ENCODE assay signal across 24 cellular contexts in genomic region chr1:52060822-52061221, GRCh38. TPM values are rescaled to one million over a fixed set of nuclear protein-coding genes. Genes with fewer than 3 reads are reported as not detected.
DNase-seq lines count a peak whose midpoint lies in the region; ATAC-seq, FAIRE-seq and TF ChIP-seq lines count a peak whose summit lies in the region.
"Had no signal": no experiment of that assay in that cellular context is flagged by ENCODE, and none has a peak within 500 bp of the region (broad histone marks: within the 10 kb centered on the region; RNA-seq: fewer than 3 reads in every experiment).

No MANE protein-coding gene starts in this region.

- no peak for FAIRE-seq in K562 (lab: Jason Lieb, UNC)
- FAIRE-seq: A204.1, G401.6, GM12891, GM19239 had no signal

- ATAC-seq in DND-41 (ENCODE audit: insufficient read depth, low read depth) (no peak), GM23338 (no peak), K562 (no peak), T-helper 17 cell (no peak)

- no peak for TF ChIP-seq CTCF in DND-41 (IDR thresholded peaks at IDR 0.05; ENCODE audit: borderline replicate concordance, extremely low read depth, low read length, poor library complexity, severe bottlenecking)
- no peak for TF ChIP-seq CTCF in GM23338 (conservative IDR thresholded peaks at IDR 0.05; ENCODE audit: low read depth in 2 of 2)
- TF ChIP-seq CTCF in K562 (IDR thresholded peaks at IDR 0.05 in 2 of 3, conservative IDR thresholded peaks at IDR 0.05 in 1 of 3; ENCODE audit: insufficient read depth in 2 of 3, low read depth in 1 of 3, low read length in 3 of 3) = no peak

- H4K20me1 ChIP-seq in DND-41 (ENCODE audit: insufficient read depth, low read length) = no peaks in the 10 kb centered on the region
- H4K20me1 ChIP-seq in GM23338 (replicated peaks; ENCODE audit: insufficient read depth) = peaks cover 26% of the 10 kb centered on the region
- H4K20me1 ChIP-seq in K562 (replicated peaks; ENCODE audit: control insufficient read depth, insufficient read depth, low read length) = no peaks in the 10 kb centered on the region

- H3K27me3 ChIP-seq in DND-41 (ENCODE audit: insufficient read depth, low read length, poor library complexity) = no peaks in the 10 kb centered on the region
- H3K27me3 ChIP-seq in GM23338 (ENCODE audit: insufficient read depth) = no peaks in the 10 kb centered on the region
- no peaks in the 10 kb centered on the region; a peak in 1 of 5 replicates for H3K27me3 ChIP-seq in K562 (ENCODE audit: control insufficient read depth in 2 of 2, insufficient read depth in 2 of 2, low read length in 2 of 2)
- H3K27me3 ChIP-seq: BE2C, BLaER1 had no signal

- CTCF ChIA-PET in K562 (lab: Yijun Ruan, JAX; ENCODE audit: low intra/inter-chr PET ratio) = no interaction called here

- H3K9me3 Mint-ChIP-seq in GM23338 = no peaks in the 10 kb centered on the region
- H3K9me3 Mint-ChIP-seq: CD14-positive monocyte; CD4-positive, alpha-beta memory T cell; CD4-positive, CD25-positive, alpha-beta regulatory T cell; CD8-positive, alpha-beta memory T cell had no signal

- H3K9me2 ChIP-seq in GM23338 (ENCODE audit: insufficient read depth) = no peaks in the 10 kb centered on the region

- H3F3A ChIP-seq in GM23338 (replicated peaks; ENCODE audit: low read depth) = no peaks in the 10 kb centered on the region

- TF ChIP-seq RAD21 in K562 (CRISPR knock-in tag; conservative IDR thresholded peaks at IDR 0.05 in 1 of 2, IDR thresholded peaks at IDR 0.05 in 1 of 2) = no peak

- H3K9ac ChIP-seq in DND-41 (ENCODE audit: low read depth, low read length) = no peak overlapping the region
- no peak overlapping the region for H3K9ac ChIP-seq in K562 (ENCODE audit: insufficient read depth in 1 of 2, low read depth in 2 of 2, low read length in 2 of 2)
- H3K9ac ChIP-seq: BLaER1 had no signal

- TF ChIP-seq POLR2A in K562 (conservative IDR thresholded peaks at IDR 0.05) = no peak

- 97% methylated on average over 4 of the region's 4 CpGs for WGBS in K562 (ENCODE audit: insufficient coverage, low coverage, missing lambda C conversion rate)

- TF ChIP-seq EP300 in K562 (IDR thresholded peaks at IDR 0.05; ENCODE audit: low read length) = no peak

- POLR2A ChIA-PET in K562 (lab: Yijun Ruan, JAX) = interaction anchor here (0.6 to 2.3 kb wide), 7 partner anchors 11 to 185 kb away, joined by 3 to 12 read pairs (median 3); no protein-coding TSS in a partner anchor

- H3K4me1 Mint-ChIP-seq in GM23338 (peaks cover 17% of the 10 kb centered on the region), T-helper 17 cell (peaks cover 34% of the 10 kb centered on the region)

- H3K27ac ChIP-seq in DND-41 (ENCODE audit: low read length) = peak overlapping the region; percentile 98
- peak overlapping the region; percentile 15; the same call in 1 of the 2 replicates for H3K27ac ChIP-seq in GM23338 (ENCODE audit: low read depth)
- no peak overlapping the region for H3K27ac ChIP-seq in K562 (ENCODE audit: extremely low read depth, low read depth, low read length)
- H3K27ac ChIP-seq: BLaER1 had no signal

- no peak overlapping the region for H2AFZ ChIP-seq in DND-41 (ENCODE audit: low read depth, low read length)
- H2AFZ ChIP-seq in GM23338 = no peak overlapping the region
- H2AFZ ChIP-seq in K562 (ENCODE audit: low read depth, low read length) = no peak overlapping the region

- in situ Hi-C loops in K562 (cut with MboI) = no loop called here

- H3K79me2 ChIP-seq in DND-41 (ENCODE audit: insufficient read depth, low read length) (peaks cover 81% of the 10 kb centered on the region), GM23338 (replicated peaks; ENCODE audit: insufficient read depth) (peaks cover 84% of the 10 kb centered on the region), K562 (ENCODE audit: control insufficient read depth, insufficient read depth, low read length) (peaks cover 64% of the 10 kb centered on the region)

- H3K27me3 Mint-ChIP-seq in GM23338 (ENCODE audit: insufficient read depth, low read depth, poor library complexity) = peaks cover 5% of the 10 kb centered on the region
- no peaks in the 10 kb centered on the region for H3K27me3 Mint-ChIP-seq in T-helper 17 cell
- H3K27me3 Mint-ChIP-seq: CD4-positive, alpha-beta memory T cell; CD4-positive, CD25-positive, alpha-beta regulatory T cell; CD8-positive, alpha-beta memory T cell had no signal

- H3K9me3 ChIP-seq in DND-41 (ENCODE audit: insufficient read depth, low read length, severe bottlenecking) = no peaks in the 10 kb centered on the region
- no peaks in the 10 kb centered on the region for H3K9me3 ChIP-seq in K562 (replicated peaks; ENCODE audit: control insufficient read depth, insufficient read depth, low read depth, low read length)
- H3K9me3 ChIP-seq in T-helper 17 cell (ENCODE audit: control insufficient read depth, low read length, poor library complexity, severe bottlenecking) = no peaks in the 10 kb centered on the region
- H3K9me3 ChIP-seq: BE2C, BLaER1 had no signal

- H3K4me2 ChIP-seq in DND-41 (ENCODE audit: insufficient read depth, low read length) = no peak overlapping the region
- H3K4me2 ChIP-seq in GM23338 = no peak overlapping the region
- H3K4me2 ChIP-seq in K562 (ENCODE audit: insufficient read depth, low read length) = no peak overlapping the region
- H3K4me2 ChIP-seq: BLaER1 had no signal

- H3K4me1 ChIP-seq in DND-41 (ENCODE audit: insufficient read depth, low read length) (peaks cover 51% of the 10 kb centered on the region), GM23338 (ENCODE audit: insufficient read depth) (peaks cover 14% of the 10 kb centered on the region), K562 (replicated peaks in 1 of 2; ENCODE audit: control insufficient read depth in 2 of 2, insufficient read depth in 2 of 2, low read length in 2 of 2) (peaks cover 2 to 11% of the 10 kb centered on the region in 2 experiments)
- H3K4me1 ChIP-seq: BE2C had no signal

- no TSS peak for BruUV-seq in K562 (replicated peaks; lab: Mats Ljungman, UMichigan)

- no peak overlapping the region for H3K27ac Mint-ChIP-seq in GM23338
- no peak overlapping the region for H3K27ac Mint-ChIP-seq in T-helper 17 cell
- H3K27ac Mint-ChIP-seq: CD4-positive, CD25-positive, alpha-beta regulatory T cell had no signal

- no peaks in the 10 kb centered on the region for H3K9me1 ChIP-seq in K562 (ENCODE audit: control insufficient read depth, insufficient read depth, low read length)

- no peak overlapping the region for H3K4me3 Mint-ChIP-seq in GM23338
- no peak overlapping the region for H3K4me3 Mint-ChIP-seq in T-helper 17 cell
- H3K4me3 Mint-ChIP-seq: CD14-positive monocyte; CD4-positive, alpha-beta memory T cell; CD8-positive, alpha-beta memory T cell had no signal

- H3K36me3 ChIP-seq in DND-41 (ENCODE audit: insufficient read depth, low read length) (peaks cover 54% of the 10 kb centered on the region), GM23338 (ENCODE audit: insufficient read depth) (peaks cover 49% of the 10 kb centered on the region), K562 (ENCODE audit: control insufficient read depth, insufficient read depth, low read length) (peaks cover 69% of the 10 kb centered on the region)

- DNase-seq in DND-41 (no peak), GM23338 (ENCODE audit: low spot score) (no peak), K562 (ENCODE audit: extremely low read depth in 1 of 4, low spot score in 3 of 4) (no peak), HPDE6-E6E7 (ENCODE audit: extremely low spot score) (no peak), T-helper 17 cell (no peak)
- DNase-seq: 8988T; ACHN; BE2C; C1 segment of cervical spinal cord; CD4-positive, alpha-beta memory T cell; CD4-positive, CD25-positive, alpha-beta regulatory T cell; CD8-positive, alpha-beta memory T cell; COR-L47; DMS 273 treated with DMSO at 0.1 percent for 48 hours; DMS153; DMS53; DMS79; GF-D8 had no signal

- H3K36me3 Mint-ChIP-seq in GM23338 (ENCODE audit: low read depth) (peaks cover 70% of the 10 kb centered on the region), T-helper 17 cell (ENCODE audit: low read depth) (peaks cover 8% of the 10 kb centered on the region)

- no peak overlapping the region for H3K4me3 ChIP-seq in DND-41 (ENCODE audit: low read depth in 1 of 2, low read length in 2 of 2)
- no peak overlapping the region for H3K4me3 ChIP-seq in GM23338
- no peak overlapping the region for H3K4me3 ChIP-seq in K562
- H3K4me3 ChIP-seq: BLaER1 had no signal

- intact Hi-C loops in K562 (cut with micrococcal nuclease) = no loop called here

RNA-seq across cellular contexts. Expression of gene BTF3L4, which starts 4.7 kb away (rescaled TPM):
- 112 and 131 TPM in 2 replicates for total RNA-seq in GM23338 (2014; rRNA removed; shearing (Covaris generic))
- polyA plus RNA-seq in GM23338 (2016; fragmentation: Nextera tagmentation; extraction: Ambion mirVana) (149 and 154 TPM in 2 replicates), K562 (2011; rRNA removed) (64.1 and 78.0 TPM in 2 replicates), K562 (2014; fragmentation: Illumina TruSeq; extraction: Trizol) (85.1 and 99.0 TPM in 2 replicates), K562 (2014; fragmentation: Nextera tagmentation; extraction: Ambion mirVana) (100 to 1,000 TPM in 1 of 2 experiments, 10 to 100 TPM in 1; 90.9 to 106 TPM), K562 (2014; rRNA removed) (72.3 and 88.8 TPM in 2 replicates)
- 33.9 and 89.6 TPM in 2 replicates for total RNA-seq in K562 (2011; cell fraction: chromatin; rRNA removed; ENCODE audit: low replicate concordance)
- 32.2 and 33.0 TPM in 2 replicates for total RNA-seq in K562 (2011; cell fraction: nucleolus; rRNA removed)
- 65.7 and 117 TPM in 2 replicates for total RNA-seq in K562 (2011; cell fraction: nucleoplasm; rRNA removed)
- total RNA-seq in K562 (2014; rRNA removed) (36.3 and 40.1 TPM in 2 replicates), K562 (2014; rRNA removed; fragmentation: Illumina TruSeq; extraction: Trizol) (102 and 114 TPM in 2 replicates), K562 (2015; rRNA removed; fragmentation: Illumina TruSeq; extraction: Trizol) (66.4 and 73.3 TPM in 2 replicates), K562 (2021) (54.4 and 54.9 TPM in 2 replicates), T-helper 17 cell (10 to 100 TPM; 33.6 to 40.6 TPM)
- polyA plus RNA-seq in K562 (2011; cell fraction: cytosol; rRNA removed) = 12.5 and 39.8 TPM in 2 replicates
- 11.6 and 25.7 TPM in 2 replicates for polyA plus RNA-seq in K562 (2011; cell fraction: nucleus; rRNA removed)
- polyA plus RNA-seq in K562 (2012) = 49.8 and 74.5 TPM in 2 replicates
- polyA minus RNA-seq in K562 (2011; rRNA and poly(A)+ RNA removed) = 45.1 and 68.5 TPM in 2 replicates
- polyA minus RNA-seq in K562 (2011; cell fraction: cytosol; rRNA and poly(A)+ RNA removed) = 31.9 and 32.6 TPM in 2 replicates
- polyA minus RNA-seq in K562 (2011; cell fraction: nucleus; rRNA and poly(A)+ RNA removed) = 19.0 and 31.0 TPM in 2 replicates

RNA-seq across cellular contexts. Expression of gene TXNDC12, which starts 5.8 kb away (rescaled TPM):
- 60.9 and 68.9 TPM in 2 replicates for total RNA-seq in GM23338 (2014; rRNA removed; shearing (Covaris generic))
- polyA plus RNA-seq in GM23338 (2016; fragmentation: Nextera tagmentation; extraction: Ambion mirVana) (88.2 and 96.6 TPM in 2 replicates), K562 (2011; rRNA removed) (45.9 and 53.1 TPM in 2 replicates), K562 (2014; fragmentation: Illumina TruSeq; extraction: Trizol) (31.7 and 32.1 TPM in 2 replicates), K562 (2014; fragmentation: Nextera tagmentation; extraction: Ambion mirVana) (10 to 100 TPM; 17.0 to 29.3 TPM), K562 (2014; rRNA removed) (43.5 and 45.4 TPM in 2 replicates)
- total RNA-seq in K562 (2011; cell fraction: chromatin; rRNA removed; ENCODE audit: low replicate concordance) = 35.5 and 42.7 TPM in 2 replicates
- 45.9 and 51.5 TPM in 2 replicates for total RNA-seq in K562 (2011; cell fraction: nucleolus; rRNA removed)
- total RNA-seq in K562 (2011; cell fraction: nucleoplasm; rRNA removed) = 54.7 and 62.0 TPM in 2 replicates
- total RNA-seq in K562 (2014; rRNA removed) (33.4 and 47.6 TPM in 2 replicates), K562 (2014; rRNA removed; fragmentation: Illumina TruSeq; extraction: Trizol) (37.8 and 40.2 TPM in 2 replicates), K562 (2015; rRNA removed; fragmentation: Illumina TruSeq; extraction: Trizol) (29.7 and 34.6 TPM in 2 replicates), K562 (2021) (57.9 and 60.8 TPM in 2 replicates), T-helper 17 cell (10 to 100 TPM; 23.1 to 24.4 TPM)
- polyA plus RNA-seq in K562 (2011; cell fraction: cytosol; rRNA removed) = 17.1 and 33.6 TPM in 2 replicates
- 13.3 and 16.5 TPM in 2 replicates for polyA plus RNA-seq in K562 (2011; cell fraction: nucleus; rRNA removed)
- polyA plus RNA-seq in K562 (2012) = 46.0 and 101 TPM in 2 replicates
- 22.5 and 27.6 TPM in 2 replicates for polyA minus RNA-seq in K562 (2011; rRNA and poly(A)+ RNA removed)
- 56.3 and 58.4 TPM in 2 replicates for polyA minus RNA-seq in K562 (2011; cell fraction: cytosol; rRNA and poly(A)+ RNA removed)
- polyA minus RNA-seq in K562 (2011; cell fraction: nucleus; rRNA and poly(A)+ RNA removed) = 10.6 and 13.2 TPM in 2 replicates

RNA-seq across cellular contexts. Expression of gene KTI12, which starts 27.2 kb away (rescaled TPM):
- 12.0 and 13.0 TPM in 2 replicates for total RNA-seq in GM23338 (2014; rRNA removed; shearing (Covaris generic))
- polyA plus RNA-seq in GM23338 (2016; fragmentation: Nextera tagmentation; extraction: Ambion mirVana) = 8.7 and 9.5 TPM in 2 replicates
- 17.1 and 23.9 TPM in 2 replicates for total RNA-seq in K562 (2011; cell fraction: chromatin; rRNA removed; ENCODE audit: low replicate concordance)
- total RNA-seq in K562 (2011; cell fraction: nucleolus; rRNA removed) = 23.8 and 28.2 TPM in 2 replicates
- 15.8 and 17.0 TPM in 2 replicates for total RNA-seq in K562 (2011; cell fraction: nucleoplasm; rRNA removed)
- total RNA-seq in K562 (2014; rRNA removed) = 15.2 and 19.6 TPM in 2 replicates
- 11.3 and 11.7 TPM in 2 replicates for total RNA-seq in K562 (2014; rRNA removed; fragmentation: Illumina TruSeq; extraction: Trizol)
- 10.7 and 10.9 TPM in 2 replicates for total RNA-seq in K562 (2015; rRNA removed; fragmentation: Illumina TruSeq; extraction: Trizol)
- 22.8 and 25.9 TPM in 2 replicates for total RNA-seq in K562 (2021)
- polyA plus RNA-seq in K562 (2011; rRNA removed) = 12.0 and 12.7 TPM in 2 replicates
- polyA plus RNA-seq in K562 (2011; cell fraction: cytosol; rRNA removed) = 13.7 and 27.1 TPM in 2 replicates
- polyA plus RNA-seq in K562 (2011; cell fraction: nucleus; rRNA removed) = 12.5 and 13.1 TPM in 2 replicates
- polyA plus RNA-seq in K562 (2012) = 15.7 and 17.3 TPM in 2 replicates
- 10.9 and 11.6 TPM in 2 replicates for polyA plus RNA-seq in K562 (2014; fragmentation: Illumina TruSeq; extraction: Trizol)
- polyA plus RNA-seq in K562 (2014; fragmentation: Nextera tagmentation; extraction: Ambion mirVana) = 1 to 10 TPM; 3.1 to 4.8 TPM
- polyA plus RNA-seq in K562 (2014; rRNA removed) = 21.1 and 23.6 TPM in 2 replicates
- 10.1 and 11.8 TPM in 2 replicates for polyA minus RNA-seq in K562 (2011; rRNA and poly(A)+ RNA removed)
- polyA minus RNA-seq in K562 (2011; cell fraction: cytosol; rRNA and poly(A)+ RNA removed) = 6.3 and 8.4 TPM in 2 replicates
- 7.7 and 12.9 TPM in 2 replicates for polyA minus RNA-seq in K562 (2011; cell fraction: nucleus; rRNA and poly(A)+ RNA removed)
- 10 to 100 TPM; 19.9 to 23.2 TPM for total RNA-seq in T-helper 17 cell
